8 cellular contexts compared by ENCODE assay signal in genomic region chr14:46490150-46490769, GRCh38.
DNase-seq lines count a peak whose midpoint lies in the region; ATAC-seq and TF ChIP-seq lines count a peak whose summit lies in the region.

No MANE protein-coding gene starts in this region.

- H3K4me1 Mint-ChIP-seq in endothelial cell (ENCODE audit: unreplicated experiment): no peaks in the 10 kb centered on the region

- H3K4me1 ChIP-seq in Karpas-422 (ENCODE audit: low read length): no peaks in the 10 kb centered on the region

- H3K4me3 ChIP-seq in Karpas-422 (ENCODE audit: low read length): no peak overlapping the region

- peak; percentile 57 for DNase-seq in Karpas-422
- DNase-seq in endothelial cell (ENCODE audit: low spot score): peak; percentile 44
- DNase-seq in 8988T: no peak
- no peak for DNase-seq in ecto neural progenitor cell (ENCODE audit: low spot score)
- no peak for DNase-seq in DMS153 treated with DMSO at 0.1 percent for 48 hours (lab: John Stamatoyannopoulos, UW; ENCODE audit: unreplicated experiment)
- DNase-seq in amygdala (lab: John Stamatoyannopoulos, UW): no peak

- no peaks in the 10 kb centered on the region for H3K27me3 ChIP-seq in Karpas-422 (ENCODE audit: low read length)

- H3K36me3 Mint-ChIP-seq in endothelial cell (ENCODE audit: low read depth, unreplicated experiment): no peaks in the 10 kb centered on the region

- no peaks in the 10 kb centered on the region for H3K9me2 ChIP-seq in Karpas-422 (replicated peaks; ENCODE audit: insufficient read depth, low read length)

- no peak overlapping the region for H3K4me3 Mint-ChIP-seq in endothelial cell (ENCODE audit: unreplicated experiment)

- H3K27ac Mint-ChIP-seq in endothelial cell (ENCODE audit: unreplicated experiment): no peak overlapping the region

- peaks cover 1% of the 10 kb centered on the region for H3K27me3 Mint-ChIP-seq in endothelial cell (ENCODE audit: unreplicated experiment)

- TF ChIP-seq CTCF in endothelial cell (IDR thresholded peaks at IDR 0.05; ENCODE audit: unreplicated experiment): peak; percentile 54

- no peaks in the 10 kb centered on the region for H3K9me3 Mint-ChIP-seq in endothelial cell (ENCODE audit: unreplicated experiment)

- H2AFZ ChIP-seq in Karpas-422 (ENCODE audit: low read length): no peak overlapping the region

- H3K9me3 ChIP-seq in Karpas-422 (ENCODE audit: low read length): peaks cover 54% of the 10 kb centered on the region

- H3K79me2 ChIP-seq in Karpas-422 (ENCODE audit: low read length): no peaks in the 10 kb centered on the region

- H3K36me3 ChIP-seq in Karpas-422 (ENCODE audit: insufficient read depth, low read length): no peaks in the 10 kb centered on the region

- H4K20me1 ChIP-seq in Karpas-422 (ENCODE audit: insufficient read depth, low read depth, low read length): no peaks in the 10 kb centered on the region

- no peak overlapping the region for H3K27ac ChIP-seq in Karpas-422 (ENCODE audit: low read length)

- H3K4me2 ChIP-seq in Karpas-422 (ENCODE audit: low read depth, low read length, poor library complexity, severe bottlenecking): no peak overlapping the region

- H3K9ac ChIP-seq in Karpas-422 (ENCODE audit: low read length): no peak overlapping the region

- peak; percentile 82 for ATAC-seq in GM18499 (IDR thresholded peaks at IDR 0.05; ENCODE audit: insufficient read depth, unreplicated experiment)
- ATAC-seq in GM21825 (IDR thresholded peaks at IDR 0.05; ENCODE audit: unreplicated experiment): peak; percentile 97

Comparison
In these comparisons a context has a peak if more than half of its experiments do, and no peak if none do; other contexts are left out.
1. DNase-seq: peak in Karpas-422 (single experiment) and endothelial cell (single experiment); none in 8988T (single experiment), ecto neural progenitor cell (single experiment), DMS153 treated with DMSO at 0.1 percent for 48 hours (single experiment) and amygdala (0 of 56).